Comparison of ENCODE assay signal across 17 cellular contexts in genomic region chr2:98748303-98749052, GRCh38. TPM values are rescaled to one million over a fixed set of nuclear protein-coding genes. Genes with fewer than 3 reads are reported as not detected.
DNase-seq lines count a peak whose midpoint lies in the region; ATAC-seq, FAIRE-seq and TF ChIP-seq lines count a peak whose summit lies in the region.
"Had no signal": no experiment of that assay in that cellular context is flagged by ENCODE, and none has a peak within 500 bp of the region (broad histone marks: within the 10 kb centered on the region; RNA-seq: fewer than 3 reads in every experiment).

No MANE protein-coding gene starts in this region.

- FAIRE-seq in HepG2 (lab: Jason Lieb, UNC) = no peak
- FAIRE-seq: GM19239, pancreas had no signal

- no peaks in the 10 kb centered on the region; the same call in 1 of the 2 replicates for H3K36me3 ChIP-seq in BLaER1
- H3K36me3 ChIP-seq in HepG2 (replicated peaks in 1 of 2; ENCODE audit: control insufficient read depth in 1 of 2, insufficient read depth in 2 of 2, low read length in 2 of 2) = no peaks in the 10 kb centered on the region
- H3K36me3 ChIP-seq: BE2C, cardiac muscle cell, pancreas had no signal

- peak overlapping the region; percentile 37; the same call in 1 of the 2 replicates for H3K4me2 ChIP-seq in BLaER1
- H3K4me2 ChIP-seq in HepG2 (ENCODE audit: low read depth, low read length) = no peak overlapping the region

- H3K27ac ChIP-seq in BLaER1 (no peak overlapping the region), HepG2 (ENCODE audit: extremely low read length, insufficient read depth, low read length) (no peak overlapping the region)
- H3K27ac ChIP-seq: cardiac muscle cell, HL-60 had no signal

- H2AFZ ChIP-seq in HepG2 (ENCODE audit: low read length) = no peak overlapping the region

- H3K79me2 ChIP-seq in HepG2 (ENCODE audit: insufficient read depth, low read length) = no peaks in the 10 kb centered on the region

- no peak for TF ChIP-seq POLR2A in HepG2 (IDR thresholded peaks at IDR 0.05; ENCODE audit: insufficient read depth in 1 of 2, low read depth in 2 of 2, low read length in 2 of 2)

- H3K9me3 ChIP-seq in BLaER1 = peaks cover 12% of the 10 kb centered on the region; the same call in 1 of the 2 replicates
- 0 out of 2 replicates have a peak, but pooled peaks cover 9% of the 10 kb centered on the region for H3K9me3 ChIP-seq in HepG2 (ENCODE audit: low read length)
- H3K9me3 ChIP-seq: BE2C, pancreas had no signal

- H3K27me3 ChIP-seq in BLaER1 (no peaks in the 10 kb centered on the region), HepG2 (ENCODE audit: control insufficient read depth in 1 of 2, insufficient read depth in 2 of 2, low read length in 2 of 2) (peaks cover 0 to 17% of the 10 kb centered on the region in 2 experiments; a peak in 1 of 5 replicates)
- H3K27me3 ChIP-seq: BE2C, pancreas had no signal

- intact Hi-C loops in HepG2 (cut with micrococcal nuclease; ENCODE audit: unreplicated experiment) = no loop called here

- WGBS in HepG2 (ENCODE audit: low lambda C conversion rate) = 50% methylated on average over 13 of the region's 13 CpGs

- POLR2A ChIA-PET in HepG2 (lab: Yijun Ruan, JAX) = no interaction called here

- TF ChIP-seq RAD21 in HepG2 (CRISPR knock-in tag; IDR thresholded peaks at IDR 0.05) = no peak

- in situ Hi-C loops in HepG2 (cut with HindIII; ENCODE audit: extremely low pct_ligation_motif_present, low pct_unique_long_range_greater_than_20kb) = no loop called here

- BruUV-seq in HepG2 (replicated peaks; lab: Mats Ljungman, UMichigan) = no TSS peak

- H3K4me1 ChIP-seq in BLaER1 (peaks cover 25% of the 10 kb centered on the region), HepG2 (ENCODE audit: insufficient read depth, low read length) (peaks cover 28% of the 10 kb centered on the region)
- H3K4me1 ChIP-seq: BE2C had no signal

- ATAC-seq in HepG2 = peak; percentile 35; the same call in 1 of the 3 replicates
- ATAC-seq in GM19023 (IDR thresholded peaks at IDR 0.05; ENCODE audit: unreplicated experiment) = no peak

- CTCF ChIA-PET in HepG2 (lab: Yijun Ruan, JAX; ENCODE audit: low intra/inter-chr PET ratio, low total read pairs) = no interaction called here

- H4K20me1 ChIP-seq in BLaER1 (no peaks in the 10 kb centered on the region), HepG2 (ENCODE audit: insufficient read depth, low read length) (no peaks in the 10 kb centered on the region)

- no peak for DNase-seq in GM12864 (ENCODE audit: low read depth)
- DNase-seq in NCI-H69 (lab: John Stamatoyannopoulos, UW) = peak; percentile 51
- DNase-seq in HepG2 (ENCODE audit: low spot score) = no peak
- no peak for DNase-seq in NK-92 (lab: John Stamatoyannopoulos, UW; ENCODE audit: unreplicated experiment)
- no peak for DNase-seq in 8988T
- DNase-seq in cerebellar cortex (ENCODE audit: low spot score) = no peak
- DNase-seq: activated CD4-positive, alpha-beta T cell treated with anti-CD3 and anti-CD28 coated beads, Interleukin-2, amount 50 U/mL, for 4 hours; activated naive CD4-positive, alpha-beta T cell treated with anti-CD3 and anti-CD28 coated beads for 36 hours; BE2C; NCI-H526 treated with DMSO at 0.1 percent for 48 hours had no signal

- no peak for TF ChIP-seq EP300 in HepG2 (IDR thresholded peaks at IDR 0.05; ENCODE audit: low read depth in 2 of 2, low read length in 2 of 2)
- TF ChIP-seq EP300 in HepG2 (CRISPR knock-in tag; IDR thresholded peaks at IDR 0.05; ENCODE audit: borderline replicate concordance) = no peak

- H3K9ac ChIP-seq in BLaER1 (no peak overlapping the region), HepG2 (ENCODE audit: insufficient read depth, low read depth, low read length) (no peak overlapping the region)

- TF ChIP-seq CTCF in GM12864 (IDR thresholded peaks at IDR 0.05; ENCODE audit: low read depth, low read length, missing control alignments) (no peak), HepG2 (CRISPR knock-in tag; IDR thresholded peaks at IDR 0.05) (no peak)

- H3K4me3 ChIP-seq in BLaER1 (no peak overlapping the region), GM12864 (ENCODE audit: low read depth, low read length) (peak overlapping the region; percentile 24), HepG2 (replicated peaks in 1 of 3; ENCODE audit: insufficient read depth in 1 of 3, low read depth in 2 of 3, low read length in 3 of 3) (no peak overlapping the region)
- H3K4me3 ChIP-seq: cardiac muscle cell, pancreas had no signal

TF ChIP-seq in HepG2, 621 proteins besides CTCF, POLR2A, EP300 and RAD21 (continues in another document):
- TF ChIP-seq JDP2 (CRISPR knock-in tag; IDR thresholded peaks at IDR 0.05; ENCODE audit: borderline replicate concordance) (no peak), ZNF44 (CRISPR knock-in tag; IDR thresholded peaks at IDR 0.05) (no peak), SP4 (CRISPR knock-in tag; IDR thresholded peaks at IDR 0.05) (no peak), ZFP37 (CRISPR knock-in tag; IDR thresholded peaks at IDR 0.05; ENCODE audit: borderline replicate concordance) (no peak), RFXANK (CRISPR knock-in tag; IDR thresholded peaks at IDR 0.05) (no peak), ZNF20 (CRISPR knock-in tag; IDR thresholded peaks at IDR 0.05) (no peak), ZNF160 (CRISPR knock-in tag; IDR thresholded peaks at IDR 0.05) (no peak), TP53 (CRISPR knock-in tag; conservative IDR thresholded peaks at IDR 0.05) (no peak)
- TF ChIP-seq, protein P1, sequence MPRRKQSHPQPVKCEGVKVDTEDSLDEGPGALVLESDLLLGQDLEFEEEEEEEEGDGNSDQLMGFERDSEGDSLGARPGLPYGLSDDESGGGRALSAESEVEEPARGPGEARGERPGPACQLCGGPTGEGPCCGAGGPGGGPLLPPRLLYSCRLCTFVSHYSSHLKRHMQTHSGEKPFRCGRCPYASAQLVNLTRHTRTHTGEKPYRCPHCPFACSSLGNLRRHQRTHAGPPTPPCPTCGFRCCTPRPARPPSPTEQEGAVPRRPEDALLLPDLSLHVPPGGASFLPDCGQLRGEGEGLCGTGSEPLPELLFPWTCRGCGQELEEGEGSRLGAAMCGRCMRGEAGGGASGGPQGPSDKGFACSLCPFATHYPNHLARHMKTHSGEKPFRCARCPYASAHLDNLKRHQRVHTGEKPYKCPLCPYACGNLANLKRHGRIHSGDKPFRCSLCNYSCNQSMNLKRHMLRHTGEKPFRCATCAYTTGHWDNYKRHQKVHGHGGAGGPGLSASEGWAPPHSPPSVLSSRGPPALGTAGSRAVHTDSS (CRISPR knock-in tag; conservative IDR thresholded peaks at IDR 0.05) = no peak
- TF ChIP-seq, protein P2, sequence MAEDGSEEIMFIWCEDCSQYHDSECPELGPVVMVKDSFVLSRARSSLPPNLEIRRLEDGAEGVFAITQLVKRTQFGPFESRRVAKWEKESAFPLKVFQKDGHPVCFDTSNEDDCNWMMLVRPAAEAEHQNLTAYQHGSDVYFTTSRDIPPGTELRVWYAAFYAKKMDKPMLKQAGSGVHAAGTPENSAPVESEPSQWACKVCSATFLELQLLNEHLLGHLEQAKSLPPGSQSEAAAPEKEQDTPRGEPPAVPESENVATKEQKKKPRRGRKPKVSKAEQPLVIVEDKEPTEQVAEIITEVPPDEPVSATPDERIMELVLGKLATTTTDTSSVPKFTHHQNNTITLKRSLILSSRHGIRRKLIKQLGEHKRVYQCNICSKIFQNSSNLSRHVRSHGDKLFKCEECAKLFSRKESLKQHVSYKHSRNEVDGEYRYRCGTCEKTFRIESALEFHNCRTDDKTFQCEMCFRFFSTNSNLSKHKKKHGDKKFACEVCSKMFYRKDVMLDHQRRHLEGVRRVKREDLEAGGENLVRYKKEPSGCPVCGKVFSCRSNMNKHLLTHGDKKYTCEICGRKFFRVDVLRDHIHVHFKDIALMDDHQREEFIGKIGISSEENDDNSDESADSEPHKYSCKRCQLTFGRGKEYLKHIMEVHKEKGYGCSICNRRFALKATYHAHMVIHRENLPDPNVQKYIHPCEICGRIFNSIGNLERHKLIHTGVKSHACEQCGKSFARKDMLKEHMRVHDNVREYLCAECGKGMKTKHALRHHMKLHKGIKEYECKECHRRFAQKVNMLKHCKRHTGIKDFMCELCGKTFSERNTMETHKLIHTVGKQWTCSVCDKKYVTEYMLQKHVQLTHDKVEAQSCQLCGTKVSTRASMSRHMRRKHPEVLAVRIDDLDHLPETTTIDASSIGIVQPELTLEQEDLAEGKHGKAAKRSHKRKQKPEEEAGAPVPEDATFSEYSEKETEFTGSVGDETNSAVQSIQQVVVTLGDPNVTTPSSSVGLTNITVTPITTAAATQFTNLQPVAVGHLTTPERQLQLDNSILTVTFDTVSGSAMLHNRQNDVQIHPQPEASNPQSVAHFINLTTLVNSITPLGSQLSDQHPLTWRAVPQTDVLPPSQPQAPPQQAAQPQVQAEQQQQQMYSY (CRISPR knock-in tag; IDR thresholded peaks at IDR 0.05) = no peak

RNA-seq across cellular contexts. Expression of gene MGAT4A, which starts 17.5 kb away (rescaled TPM):
- 90.9 and 97.6 TPM in 2 replicates for total RNA-seq in HepG2 (2016; rRNA removed; fragmentation: Illumina TruSeq; extraction: Trizol)
- 50.4 and 51.6 TPM in 2 replicates for total RNA-seq in HepG2 (2016; cell fraction: cytosol; rRNA removed; fragmentation: Illumina TruSeq; extraction: Trizol; ENCODE audit: low read depth)
- 92.4 and 95.8 TPM in 2 replicates for total RNA-seq in HepG2 (2016; cell fraction: insoluble cytoplasmic fraction; rRNA removed; fragmentation: Illumina TruSeq; extraction: Trizol)
- total RNA-seq in HepG2 (2016; cell fraction: membrane; rRNA removed; fragmentation: Illumina TruSeq; extraction: Trizol) = 77.5 and 91.0 TPM in 2 replicates
- total RNA-seq in HepG2 (2016; cell fraction: nucleus; rRNA removed; fragmentation: Illumina TruSeq; extraction: Trizol) = 116 and 118 TPM in 2 replicates
- 38.4 and 47.2 TPM in 2 replicates for polyA plus RNA-seq in HepG2 (2011; rRNA removed)
- 18.0 and 30.5 TPM in 2 replicates for polyA plus RNA-seq in HepG2 (2011; cell fraction: cytosol; rRNA removed)
- 26.7 and 31.3 TPM in 2 replicates for polyA plus RNA-seq in HepG2 (2011; cell fraction: nucleus; rRNA removed)
- 57.2 and 70.3 TPM in 2 replicates for polyA plus RNA-seq in HepG2 (2012)
- 40.5 and 43.0 TPM in 2 replicates for polyA plus RNA-seq in HepG2 (2016; cell fraction: cytosol; fragmentation: Illumina TruSeq; extraction: Trizol; ENCODE audit: low read depth)
- 43.1 and 44.6 TPM in 2 replicates for polyA plus RNA-seq in HepG2 (2016; cell fraction: insoluble cytoplasmic fraction; fragmentation: Illumina TruSeq; extraction: Trizol; ENCODE audit: low read depth)
- polyA plus RNA-seq in HepG2 (2016; cell fraction: membrane; fragmentation: Illumina TruSeq; extraction: Trizol; ENCODE audit: low read depth) = 40.4 and 43.5 TPM in 2 replicates
- polyA plus RNA-seq in HepG2 (2016; cell fraction: nucleus; fragmentation: Illumina TruSeq; extraction: Trizol; ENCODE audit: insufficient read depth, low read depth) = 58.4 and 61.2 TPM in 2 replicates
- 0.05 and 64.4 TPM in 2 replicates for polyA minus RNA-seq in HepG2 (2011; rRNA and poly(A)+ RNA removed; ENCODE audit: low replicate concordance)
- 52.3 and 65.5 TPM in 2 replicates for polyA minus RNA-seq in HepG2 (2011; cell fraction: cytosol; rRNA and poly(A)+ RNA removed)
- polyA minus RNA-seq in HepG2 (2011; cell fraction: nucleus; rRNA and poly(A)+ RNA removed) = 154 and 209 TPM in 2 replicates
- total RNA-seq: RPMI7951 had no signal
